1 cellular context compared by ENCODE assay signal in the genomic region with DNA sequence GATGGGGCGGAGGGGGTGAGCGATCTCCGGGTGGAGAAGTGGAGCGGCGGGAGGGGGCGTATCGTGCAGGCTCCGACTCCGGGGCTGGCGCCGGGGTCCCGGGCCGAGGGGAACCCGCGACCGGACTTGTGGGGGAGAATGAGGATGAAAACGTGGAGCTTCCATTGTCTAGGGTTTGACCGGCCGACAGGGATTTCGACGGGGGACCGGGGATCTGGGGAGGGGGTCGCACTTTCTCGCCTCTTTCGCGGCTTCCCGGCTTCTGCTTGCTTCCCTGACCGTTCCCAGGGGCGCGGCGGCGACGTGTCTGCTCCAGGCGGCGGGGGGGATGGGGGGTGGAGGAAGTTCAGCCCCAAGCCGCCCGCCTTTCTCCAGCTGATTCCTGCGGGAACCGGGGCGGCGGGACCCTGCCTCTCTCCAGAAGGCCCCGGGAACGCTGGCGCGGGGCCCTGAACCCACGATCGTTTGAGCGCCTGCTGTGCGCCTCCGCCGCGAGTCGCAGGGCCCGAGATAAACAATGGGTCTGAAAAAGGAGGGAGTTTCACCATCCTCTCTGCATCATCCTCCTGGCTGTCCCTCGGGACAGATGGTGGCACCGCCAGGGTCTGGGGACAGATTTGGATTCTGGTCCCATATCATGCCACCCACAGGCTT.
TF ChIP-seq lines count a peak whose summit lies in the region.

No MANE protein-coding gene starts in this region.

TF ChIP-seq in endothelial cell of umbilical vein, 7 proteins besides CTCF, POLR2A, EP300 and RAD21 (continued from another document):
- TF ChIP-seq, protein P1, sequence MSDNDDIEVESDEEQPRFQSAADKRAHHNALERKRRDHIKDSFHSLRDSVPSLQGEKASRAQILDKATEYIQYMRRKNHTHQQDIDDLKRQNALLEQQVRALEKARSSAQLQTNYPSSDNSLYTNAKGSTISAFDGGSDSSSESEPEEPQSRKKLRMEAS (IDR thresholded peaks at IDR 0.05; ENCODE audit: insufficient read depth, insufficient read length): no peak
- no peak for TF ChIP-seq JUN (IDR thresholded peaks at IDR 0.05; ENCODE audit: borderline replicate concordance, insufficient read depth, insufficient read length, low read depth)
- no peak for TF ChIP-seq FOS (IDR thresholded peaks at IDR 0.05; ENCODE audit: borderline replicate concordance, insufficient read depth, low read length)
